Comparison of ENCODE assay signal across 8 cellular contexts in genomic region chr13:48126944-48127814, GRCh38. TPM values are rescaled to one million over a fixed set of nuclear protein-coding genes. Genes with fewer than 3 reads are reported as not detected.
A peak's percentile ranks its signal among the peaks of the same experiment; 100 is the strongest.
DNase-seq lines count a peak whose midpoint lies in the region; ATAC-seq, FAIRE-seq and TF ChIP-seq lines count a peak whose summit lies in the region.

No MANE protein-coding gene starts in this region.

- FAIRE-seq in A204.1 (lab: Jason Lieb, UNC), result peak; percentile 98

- DNase-seq in GM12864 (ENCODE audit: low read depth) (peak; percentile 18), NOMO-1 (lab: John Stamatoyannopoulos, UW; ENCODE audit: unreplicated experiment in 2 of 2) (peak; percentile 24 to 71), fibroblast of lung (ENCODE audit: low read depth in 2 of 2) (peak; percentile 55 to 83), natural killer cell (no peak), vagina (ENCODE audit: extremely low spot score in 2 of 2) (no peak)
- DNase-seq in activated T-cell treated with anti-CD3 and anti-CD28 coated beads, Interleukin-2, amount 50 U/mL, for 24 hours, result peak; percentile 36

- TF ChIP-seq POLR2A in vagina (IDR thresholded peaks at IDR 0.05), result no peak

- H3K9me3 Mint-ChIP-seq in activated T-cell treated with anti-CD3 and anti-CD28 coated beads, Interleukin-2, amount 50 U/mL, for 24 hours, result no peaks in the 10 kb centered on the region
- no peaks in the 10 kb centered on the region for H3K9me3 Mint-ChIP-seq in natural killer cell

- no peaks in the 10 kb centered on the region for H3K4me1 ChIP-seq in fibroblast of lung (ENCODE audit: control insufficient read depth, extremely low read depth, insufficient read depth, low read length)
- peaks cover 51% of the 10 kb centered on the region for H3K4me1 ChIP-seq in vagina

- ATAC-seq in HG03565 (IDR thresholded peaks at IDR 0.05; ENCODE audit: unreplicated experiment) (peak; percentile 61), natural killer cell (peak; percentile 91 to 98 (median 94))

- H3K36me3 Mint-ChIP-seq in activated T-cell treated with anti-CD3 and anti-CD28 coated beads, Interleukin-2, amount 50 U/mL, for 24 hours (ENCODE audit: low read depth), result no peaks in the 10 kb centered on the region
- no peaks in the 10 kb centered on the region for H3K36me3 Mint-ChIP-seq in natural killer cell

- peaks cover 27% of the 10 kb centered on the region for H3K4me1 Mint-ChIP-seq in activated T-cell treated with anti-CD3 and anti-CD28 coated beads, Interleukin-2, amount 50 U/mL, for 24 hours (ENCODE audit: low read depth)
- H3K4me1 Mint-ChIP-seq in natural killer cell, result peaks cover 5 to 9% of the 10 kb centered on the region in 2 donors

- no peak overlapping the region for H3K4me3 Mint-ChIP-seq in activated T-cell treated with anti-CD3 and anti-CD28 coated beads, Interleukin-2, amount 50 U/mL, for 24 hours
- H3K4me3 Mint-ChIP-seq in natural killer cell, result no peak overlapping the region

- H3K27me3 ChIP-seq in fibroblast of lung (ENCODE audit: control insufficient read depth, insufficient read depth, low read length), result no peaks in the 10 kb centered on the region
- no peaks in the 10 kb centered on the region for H3K27me3 ChIP-seq in vagina

- H3K27ac Mint-ChIP-seq in activated T-cell treated with anti-CD3 and anti-CD28 coated beads, Interleukin-2, amount 50 U/mL, for 24 hours, result no peak overlapping the region
- H3K27ac Mint-ChIP-seq in natural killer cell, result peak overlapping the region; percentile 83 to 86

- no peaks in the 10 kb centered on the region for H4K20me1 ChIP-seq in fibroblast of lung (ENCODE audit: control insufficient read depth, extremely low read depth, insufficient read depth, low read length)

- H3K27me3 Mint-ChIP-seq in activated T-cell treated with anti-CD3 and anti-CD28 coated beads, Interleukin-2, amount 50 U/mL, for 24 hours, result no peaks in the 10 kb centered on the region
- H3K27me3 Mint-ChIP-seq in natural killer cell (ENCODE audit: low read depth in 2 of 2), result peaks cover 0 to 3% of the 10 kb centered on the region in 2 donors

- H3K36me3 ChIP-seq in fibroblast of lung (ENCODE audit: control insufficient read depth, insufficient read depth, low read length) (no peaks in the 10 kb centered on the region), vagina (no peaks in the 10 kb centered on the region)

- intact Hi-C loops in natural killer cell (cut with micrococcal nuclease) (loop anchor here (1.0 to 10.0 kb wide), 4 partner anchors 106 to 642 kb away; partner anchors contain the start of genes ITM2B and RB1), vagina (cut with DNase I) (loop anchor here (5.0 kb wide), 2 partner anchors 105 to 175 kb away; partner anchors contain the start of genes ITM2B and RB1)

- no peak overlapping the region for H3K4me3 ChIP-seq in GM12864 (ENCODE audit: low read depth, low read length)
- H3K4me3 ChIP-seq in fibroblast of lung (replicated peaks in 1 of 4; ENCODE audit: control extremely low read depth in 1 of 4, insufficient read depth in 1 of 4, low read depth in 3 of 4, low read length in 4 of 4), result no peak overlapping the region
- no peak overlapping the region for H3K4me3 ChIP-seq in vagina

- H3K27ac ChIP-seq in fibroblast of lung (ENCODE audit: insufficient read depth, low read length) (no peak overlapping the region), vagina (peak overlapping the region; percentile 86)

- peak overlapping the region; percentile 26 for H2AFZ ChIP-seq in fibroblast of lung (ENCODE audit: low read length)

- H3K9ac ChIP-seq in fibroblast of lung (ENCODE audit: insufficient read depth, low read length), result no peak overlapping the region

- no peak overlapping the region for H3K4me2 ChIP-seq in fibroblast of lung (ENCODE audit: extremely low read depth, insufficient read depth, low read length)

- H3K79me2 ChIP-seq in fibroblast of lung (ENCODE audit: control insufficient read depth, insufficient read depth, low read length), result no peaks in the 10 kb centered on the region

- TF ChIP-seq CTCF in GM12864 (IDR thresholded peaks at IDR 0.05; ENCODE audit: low read depth, low read length, missing control alignments) (peak; percentile 65), fibroblast of lung (conservative IDR thresholded peaks at IDR 0.05 in 1 of 2, IDR thresholded peaks at IDR 0.05 in 1 of 2; ENCODE audit: low read depth in 1 of 2, low read length in 2 of 2) (peak; percentile 57 to 69), natural killer cell (IDR thresholded peaks at IDR 0.05) (peak; percentile 78), vagina (IDR thresholded peaks at IDR 0.05) (peak; percentile 30 to 84 (median 65))

- H3K9me3 ChIP-seq in fibroblast of lung (ENCODE audit: control insufficient read depth, insufficient read depth, low read depth, low read length) (no peaks in the 10 kb centered on the region), vagina (no peaks in the 10 kb centered on the region)

RNA-seq across cellular contexts. Expression of gene MED4, which starts 32.3 kb away (rescaled TPM):
- total RNA-seq in fibroblast of lung, result 21.8 and 25.4 TPM in 2 replicates
- 59.6 and 66.7 TPM in 2 replicates for polyA plus RNA-seq in fibroblast of lung
- 44.4 and 50.3 TPM in 2 replicates for polyA plus RNA-seq in fibroblast of lung (2012)
- polyA minus RNA-seq in fibroblast of lung (ENCODE audit: low replicate concordance), result 11.1 and 21.9 TPM in 2 replicates
- 10 to 100 TPM; 58.2 to 59.3 (median 58.4) TPM for total RNA-seq in natural killer cell
- 47.1 TPM for total RNA-seq in vagina

Comparison
In these comparisons a context has a peak if more than half of its experiments do, and no peak if none do; other contexts are left out.
1. DNase-seq: peak in GM12864 (single experiment), NOMO-1 (2 of 2), activated T-cell treated with anti-CD3 and anti-CD28 coated beads, Interleukin-2, amount 50 U/mL, for 24 hours (single experiment) and fibroblast of lung (2 of 2); none in natural killer cell (single experiment) and vagina (0 of 2).
2. Peak in every context shown above with its lines, with median percentiles within 50 percentile points of each other: CTCF ChIP-seq.